12 cellular contexts compared by ENCODE assay signal in the genomic region with DNA sequence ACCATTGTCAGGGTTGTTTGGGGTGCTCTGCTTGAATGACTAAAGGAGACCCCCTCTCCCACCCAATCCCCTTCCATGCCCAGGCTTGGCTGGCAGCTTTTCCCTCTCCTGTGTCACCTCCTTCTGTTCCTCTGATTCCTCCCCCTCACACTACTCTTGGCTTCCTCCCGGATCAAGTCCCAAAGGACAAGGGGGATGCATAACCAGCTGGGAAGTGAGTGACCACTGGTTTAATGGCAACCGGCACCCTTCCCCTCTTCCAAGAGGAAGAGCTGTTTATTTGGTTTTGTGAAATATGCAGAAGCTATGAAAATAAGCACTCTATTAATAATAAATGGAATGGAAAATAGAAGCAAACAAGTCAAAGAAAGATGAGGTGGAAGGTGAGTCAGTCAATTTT.
"Had no signal": no experiment of that assay in that cellular context is flagged by ENCODE, and none has a peak within 500 bp of the region (broad histone marks: within the 10 kb centered on the region; RNA-seq: fewer than 3 reads in every experiment).

No MANE protein-coding gene starts in this region.

- H3K27me3 ChIP-seq: brain microvascular endothelial cell, pancreas, uterus had no signal

- H3K4me1 Mint-ChIP-seq: activated CD4-positive, alpha-beta T cell treated with anti-CD3 and anti-CD28 coated beads, Interleukin-2, amount 10 ng/mL, durations not matched to agents 7 days and 5 days; activated naive CD8-positive, alpha-beta T cell treated with anti-CD3 and anti-CD28 coated beads for 36 hours; stimulated activated effector memory CD8-positive, alpha-beta T cell treated with anti-CD3 and anti-CD28 coated beads, Interleukin-12 subunit alpha, Interleukin-12 subunit beta, amount 100 ng/mL, for 72 hours had no signal

- ATAC-seq: activated T-cell treated with anti-CD3 and anti-CD28 coated beads, Interleukin-2, amount 50 U/mL, for 72 hours; stimulated activated effector memory CD8-positive, alpha-beta T cell treated with anti-CD3 and anti-CD28 coated beads, Interleukin-12 subunit alpha, Interleukin-12 subunit beta, amount 100 ng/mL, for 72 hours had no signal

- H3K27ac Mint-ChIP-seq: activated CD4-positive, alpha-beta T cell treated with anti-CD3 and anti-CD28 coated beads, Interleukin-2, amount 10 ng/mL, durations not matched to agents 7 days and 5 days; activated naive CD8-positive, alpha-beta T cell treated with anti-CD3 and anti-CD28 coated beads for 36 hours; activated T-cell treated with anti-CD3 and anti-CD28 coated beads, Interleukin-2, amount 50 U/mL, for 72 hours; stimulated activated effector memory CD8-positive, alpha-beta T cell treated with anti-CD3 and anti-CD28 coated beads, Interleukin-12 subunit alpha, Interleukin-12 subunit beta, amount 100 ng/mL, for 72 hours had no signal

- DNase-seq: activated CD4-positive, alpha-beta T cell treated with anti-CD3 and anti-CD28 coated beads, Interleukin-2, amount 10 ng/mL, durations not matched to agents 7 days and 5 days; activated CD8-positive, alpha-beta memory T cell treated with anti-CD3 and anti-CD28 coated beads, Interleukin-2, amount 50 U/mL, for 48 hours; activated naive CD8-positive, alpha-beta T cell treated with anti-CD3 and anti-CD28 coated beads for 36 hours; activated T-cell treated with anti-CD3 and anti-CD28 coated beads, Interleukin-2, amount 50 U/mL, for 72 hours; brain microvascular endothelial cell; cortex of kidney; effector CD8-positive, alpha-beta T cell; hippocampal formation; pancreas; uterus had no signal

- H3K9me3 Mint-ChIP-seq: activated naive CD8-positive, alpha-beta T cell treated with anti-CD3 and anti-CD28 coated beads for 36 hours; neural crest cell; stimulated activated effector memory CD8-positive, alpha-beta T cell treated with anti-CD3 and anti-CD28 coated beads, Interleukin-12 subunit alpha, Interleukin-12 subunit beta, amount 100 ng/mL, for 72 hours had no signal

- H3K4me1 ChIP-seq: pancreas had no signal

- H3K36me3 Mint-ChIP-seq: activated naive CD8-positive, alpha-beta T cell treated with anti-CD3 and anti-CD28 coated beads for 36 hours; stimulated activated effector memory CD8-positive, alpha-beta T cell treated with anti-CD3 and anti-CD28 coated beads, Interleukin-12 subunit alpha, Interleukin-12 subunit beta, amount 100 ng/mL, for 72 hours had no signal

- H3K4me3 ChIP-seq: pancreas, uterus had no signal

- H3K36me3 ChIP-seq: brain microvascular endothelial cell, pancreas, uterus had no signal

- H3K9me3 ChIP-seq: pancreas, uterus had no signal

- H3K27ac ChIP-seq: brain microvascular endothelial cell, pancreas had no signal

- H3K4me3 Mint-ChIP-seq: activated CD4-positive, alpha-beta T cell treated with anti-CD3 and anti-CD28 coated beads, Interleukin-2, amount 10 ng/mL, durations not matched to agents 7 days and 5 days; activated naive CD8-positive, alpha-beta T cell treated with anti-CD3 and anti-CD28 coated beads for 36 hours; activated T-cell treated with anti-CD3 and anti-CD28 coated beads, Interleukin-2, amount 50 U/mL, for 72 hours; neural crest cell; stimulated activated effector memory CD8-positive, alpha-beta T cell treated with anti-CD3 and anti-CD28 coated beads, Interleukin-12 subunit alpha, Interleukin-12 subunit beta, amount 100 ng/mL, for 72 hours had no signal
